ENCODE assay signal across 1 cellular context in the genomic region with DNA sequence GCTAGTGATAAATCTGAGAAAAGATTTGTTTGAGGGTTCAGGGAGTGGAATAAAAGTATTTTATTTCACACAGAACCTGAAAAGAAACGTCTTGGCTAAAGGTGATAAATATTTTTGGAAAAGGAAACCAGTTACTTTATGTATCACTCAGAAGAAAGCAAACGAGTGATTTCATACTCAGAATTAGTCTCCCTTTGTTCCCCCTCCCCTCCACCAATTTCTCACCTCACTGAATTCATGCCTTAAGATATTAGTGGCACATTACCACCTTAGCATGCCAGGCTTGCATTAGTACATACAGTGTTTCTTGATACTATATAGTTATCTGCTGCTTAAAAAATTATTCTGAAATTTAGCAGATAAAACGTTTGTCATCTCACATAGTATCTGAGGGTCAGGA.
A peak's percentile ranks its signal among the peaks of the same experiment; 100 is the strongest.
TF ChIP-seq lines count a peak whose summit lies in the region.

No MANE protein-coding gene starts in this region.

TF ChIP-seq in HepG2, 621 proteins besides CTCF, POLR2A, EP300 and RAD21:
- TF ChIP-seq, protein P1, sequence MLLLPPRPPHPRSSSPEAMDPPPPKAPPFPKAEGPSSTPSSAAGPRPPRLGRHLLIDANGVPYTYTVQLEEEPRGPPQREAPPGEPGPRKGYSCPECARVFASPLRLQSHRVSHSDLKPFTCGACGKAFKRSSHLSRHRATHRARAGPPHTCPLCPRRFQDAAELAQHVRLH (CRISPR knock-in tag; IDR thresholded peaks at IDR 0.05; ENCODE audit: borderline replicate concordance, low read depth), result no peak
- TF ChIP-seq SMYD3 (CRISPR knock-in tag; IDR thresholded peaks at IDR 0.05), result 0 out of 2 replicates have a peak, but pooled peaks have one; percentile 20
- no peak for TF ChIP-seq ZBTB7B (CRISPR knock-in tag; IDR thresholded peaks at IDR 0.05)
